In genomic region chr22:47051435-47052175, GRCh38 we compare ENCODE assay signal across 18 cellular contexts.
DNase-seq lines count a peak whose midpoint lies in the region; ATAC-seq and TF ChIP-seq lines count a peak whose summit lies in the region.
"Had no signal": no experiment of that assay in that cellular context is flagged by ENCODE, and none has a peak within 500 bp of the region (broad histone marks: within the 10 kb centered on the region; RNA-seq: fewer than 3 reads in every experiment).

No MANE protein-coding gene starts in this region.

- peak overlapping the region; percentile 75 for H3K27ac Mint-ChIP-seq in neural crest cell (ENCODE audit: unreplicated experiment)
- no peak overlapping the region for H3K27ac Mint-ChIP-seq in effector memory CD8-positive, alpha-beta T cell
- H3K27ac Mint-ChIP-seq: activated T-cell treated with anti-CD3 and anti-CD28 coated beads, Interleukin-2, amount 50 U/mL, for 72 hours had no signal

- H3K79me2 ChIP-seq in Loucy (ENCODE audit: insufficient read depth, low read length): peaks cover 51% of the 10 kb centered on the region

- H3K27me3 ChIP-seq in Loucy (ENCODE audit: insufficient read depth, low read length, poor library complexity, severe bottlenecking): no peaks in the 10 kb centered on the region
- H3K27me3 ChIP-seq: BE2C, gastrocnemius medialis, right atrium auricular region, testis had no signal

- no peak for TF ChIP-seq POLR2A in lower leg skin (IDR thresholded peaks at IDR 0.05)

- ATAC-seq in effector memory CD8-positive, alpha-beta T cell (replicated peaks): no peak
- ATAC-seq in left lobe of liver: no peak
- ATAC-seq: activated T-cell treated with anti-CD3 and anti-CD28 coated beads, Interleukin-2, amount 50 U/mL, for 72 hours; gastrocnemius medialis had no signal

- H3K4me3 ChIP-seq in Loucy (ENCODE audit: low read length, poor library complexity, severe bottlenecking) (no peak overlapping the region), lower leg skin (ENCODE audit: low read depth, poor library complexity, severe bottlenecking) (no peak overlapping the region)
- H3K4me3 ChIP-seq: gastrocnemius medialis, PC-9, right atrium auricular region, testis had no signal

- no peaks in the 10 kb centered on the region for H3K36me3 ChIP-seq in Loucy (ENCODE audit: insufficient read depth, low read length)
- H3K36me3 ChIP-seq: BE2C, gastrocnemius medialis, right atrium auricular region had no signal

- TF ChIP-seq CTCF in Loucy (conservative IDR thresholded peaks at IDR 0.05; ENCODE audit: low read length) (no peak), neural crest cell (conservative IDR thresholded peaks at IDR 0.05) (no peak), lower leg skin (IDR thresholded peaks at IDR 0.05) (no peak)

- H3K4me2 ChIP-seq in Loucy (ENCODE audit: low read depth, low read length, poor library complexity, severe bottlenecking): peak overlapping the region; percentile 82
- H3K4me2 ChIP-seq: PC-9 had no signal

- no peaks in the 10 kb centered on the region for H3K36me3 Mint-ChIP-seq in neural crest cell (ENCODE audit: low read depth)
- H3K36me3 Mint-ChIP-seq in effector memory CD8-positive, alpha-beta T cell (ENCODE audit: insufficient read depth): peaks cover 6% of the 10 kb centered on the region

- H3K27me3 Mint-ChIP-seq in neural crest cell (ENCODE audit: low read depth): peaks cover 10% of the 10 kb centered on the region
- H3K27me3 Mint-ChIP-seq in effector memory CD8-positive, alpha-beta T cell: no peaks in the 10 kb centered on the region
- H3K27me3 Mint-ChIP-seq: naive B cell had no signal

- H2AFZ ChIP-seq in Loucy (ENCODE audit: low read length): no peak overlapping the region
- H2AFZ ChIP-seq: PC-9 had no signal

- no peaks in the 10 kb centered on the region for H3F3A ChIP-seq in Loucy (ENCODE audit: low read depth)

- peaks cover 27% of the 10 kb centered on the region for H3K4me1 Mint-ChIP-seq in neural crest cell
- H3K4me1 Mint-ChIP-seq in effector memory CD8-positive, alpha-beta T cell (ENCODE audit: low read depth in 2 of 2): peaks cover 39 to 50% of the 10 kb centered on the region in 2 donors

- WGBS in lower leg skin, 2 donors: 87 to 88% methylated on average over 17 to 21 of the region's 21 CpGs

- intact Hi-C loops in lower leg skin (cut with DNase I; ENCODE audit: low total_unique reads): no loop called here

- peaks cover 85% of the 10 kb centered on the region for H3K4me1 ChIP-seq in Loucy (ENCODE audit: insufficient read depth, low read length, poor library complexity, severe bottlenecking)
- H3K4me1 ChIP-seq: BE2C, gastrocnemius medialis, right atrium auricular region had no signal

- H3K9me2 ChIP-seq in Loucy (replicated peaks; ENCODE audit: low read depth, low read length): no peaks in the 10 kb centered on the region

- H3K9me3 ChIP-seq in Loucy (ENCODE audit: insufficient read depth, low read depth, low read length): no peaks in the 10 kb centered on the region
- H3K9me3 ChIP-seq: BE2C, gastrocnemius medialis, right atrium auricular region, testis had no signal

- peak overlapping the region; percentile 89 for H3K9ac ChIP-seq in Loucy (ENCODE audit: low read depth, low read length, poor library complexity, severe bottlenecking)

- H4K20me1 ChIP-seq in Loucy (ENCODE audit: insufficient read depth, low read length, poor library complexity, severe bottlenecking): no peaks in the 10 kb centered on the region

- peak; percentile 58 for DNase-seq in DMS79 (lab: John Stamatoyannopoulos, UW)
- DNase-seq in SW480 (ENCODE audit: low spot score): peak; percentile 31
- DNase-seq in neural crest cell (ENCODE audit: low read depth, low spot score): no peak
- no peak for DNase-seq in AML-193 (lab: John Stamatoyannopoulos, UW)
- no peak for DNase-seq in effector memory CD8-positive, alpha-beta T cell
- no peak for DNase-seq in left lobe of liver (ENCODE audit: low spot score)
- DNase-seq in lower leg skin (ENCODE audit: low spot score in 2 of 2): no peak
- DNase-seq: activated CD4-positive, alpha-beta T cell treated with anti-CD3 and anti-CD28 coated beads, Interleukin-2, amount 50 U/mL, for 48 hours; activated T-cell treated with anti-CD3 and anti-CD28 coated beads, Interleukin-2, amount 50 U/mL, for 72 hours; BE2C; DMS 273 treated with DMSO at 0.1 percent for 48 hours; gastrocnemius medialis; Kasumi-1; naive B cell; PC-9; testis had no signal

- no peaks in the 10 kb centered on the region for H3K9me3 Mint-ChIP-seq in neural crest cell
- H3K9me3 Mint-ChIP-seq in effector memory CD8-positive, alpha-beta T cell: no peaks in the 10 kb centered on the region
- H3K9me3 Mint-ChIP-seq: activated T-cell treated with anti-CD3 and anti-CD28 coated beads, Interleukin-2, amount 50 U/mL, for 72 hours; naive B cell had no signal

- H3K4me3 Mint-ChIP-seq in neural crest cell: no peak overlapping the region
- H3K4me3 Mint-ChIP-seq in effector memory CD8-positive, alpha-beta T cell: no peak overlapping the region
- H3K4me3 Mint-ChIP-seq: activated T-cell treated with anti-CD3 and anti-CD28 coated beads, Interleukin-2, amount 50 U/mL, for 72 hours; naive B cell had no signal

Comparison
In these comparisons a context has a peak if more than half of its experiments do, and no peak if none do; other contexts are left out.
1. DNase-seq: peak in DMS79 (single experiment) and SW480 (single experiment); none in neural crest cell (single experiment), AML-193 (0 of 2), effector memory CD8-positive, alpha-beta T cell (0 of 3), left lobe of liver (single experiment) and lower leg skin (0 of 2).